In genomic region chr5:114412509-114413171, GRCh38 we compare ENCODE assay signal across 11 cellular contexts. TPM values are rescaled to one million over a fixed set of nuclear protein-coding genes. Genes with fewer than 3 reads are reported as not detected.
A peak's percentile ranks its signal among the peaks of the same experiment; 100 is the strongest.
DNase-seq lines count a peak whose midpoint lies in the region; ATAC-seq and TF ChIP-seq lines count a peak whose summit lies in the region.
"Had no signal": no experiment of that assay in that cellular context is flagged by ENCODE, and none has a peak within 500 bp of the region (broad histone marks: within the 10 kb centered on the region; RNA-seq: fewer than 3 reads in every experiment).

No MANE protein-coding gene starts in this region.

- H3K4me1 Mint-ChIP-seq in natural killer cell treated with Interleukin-12 subunit alpha and Interleukin-12 subunit beta and Interleukin-15 and Interleukin-18, amount 100 ng/mL, for 72 hours (ENCODE audit: low read depth in 2 of 2), result no peaks in the 10 kb centered on the region
- H3K4me1 Mint-ChIP-seq: central memory CD8-positive, alpha-beta T cell had no signal

- H3K9ac ChIP-seq in PC-3 (ENCODE audit: low read length), result peak overlapping the region; percentile 65
- no peak overlapping the region for H3K9ac ChIP-seq in fibroblast of lung (ENCODE audit: insufficient read depth, low read length)

- H4K20me1 ChIP-seq in PC-3 (ENCODE audit: low read length) (no peaks in the 10 kb centered on the region), fibroblast of lung (ENCODE audit: control insufficient read depth, extremely low read depth, insufficient read depth, low read length) (no peaks in the 10 kb centered on the region)

- H3K27me3 ChIP-seq in PC-3 (ENCODE audit: low read length), result no peaks in the 10 kb centered on the region
- no peaks in the 10 kb centered on the region for H3K27me3 ChIP-seq in fibroblast of lung (ENCODE audit: control insufficient read depth, insufficient read depth, low read length)

- no peak overlapping the region for H3K27ac Mint-ChIP-seq in natural killer cell treated with Interleukin-12 subunit alpha and Interleukin-12 subunit beta and Interleukin-15 and Interleukin-18, amount 100 ng/mL, for 72 hours

- no peak overlapping the region for H3K4me3 Mint-ChIP-seq in natural killer cell treated with Interleukin-12 subunit alpha and Interleukin-12 subunit beta and Interleukin-15 and Interleukin-18, amount 100 ng/mL, for 72 hours
- H3K4me3 Mint-ChIP-seq: central memory CD8-positive, alpha-beta T cell had no signal

- H3K4me2 ChIP-seq in PC-3 (ENCODE audit: low read length) (peak overlapping the region; percentile 69), fibroblast of lung (ENCODE audit: extremely low read depth, insufficient read depth, low read length) (peak overlapping the region; percentile 25)

- no peaks in the 10 kb centered on the region for H3K79me2 ChIP-seq in PC-3 (ENCODE audit: low read length)
- H3K79me2 ChIP-seq in fibroblast of lung (ENCODE audit: control insufficient read depth, insufficient read depth, low read length), result no peaks in the 10 kb centered on the region

- no peaks in the 10 kb centered on the region for H3K9me3 Mint-ChIP-seq in natural killer cell treated with Interleukin-12 subunit alpha and Interleukin-12 subunit beta and Interleukin-15 and Interleukin-18, amount 100 ng/mL, for 72 hours
- H3K9me3 Mint-ChIP-seq: central memory CD8-positive, alpha-beta T cell had no signal

- H3K27me3 Mint-ChIP-seq in natural killer cell treated with Interleukin-12 subunit alpha and Interleukin-12 subunit beta and Interleukin-15 and Interleukin-18, amount 100 ng/mL, for 72 hours, result no peaks in the 10 kb centered on the region
- H3K27me3 Mint-ChIP-seq: central memory CD8-positive, alpha-beta T cell had no signal

- TF ChIP-seq CTCF in PC-3 (conservative IDR thresholded peaks at IDR 0.05; ENCODE audit: low read depth, low read length) (no peak), fibroblast of lung (conservative IDR thresholded peaks at IDR 0.05 in 1 of 2, IDR thresholded peaks at IDR 0.05 in 1 of 2; ENCODE audit: low read depth in 1 of 2, low read length in 2 of 2) (no peak)

- peak overlapping the region; percentile 92 for H3K27ac ChIP-seq in PC-3 (ENCODE audit: low read length)
- H3K27ac ChIP-seq in fibroblast of lung (ENCODE audit: insufficient read depth, low read length), result peak overlapping the region; percentile 44

- H3K36me3 Mint-ChIP-seq in natural killer cell treated with Interleukin-12 subunit alpha and Interleukin-12 subunit beta and Interleukin-15 and Interleukin-18, amount 100 ng/mL, for 72 hours, result no peaks in the 10 kb centered on the region

- H2AFZ ChIP-seq in PC-3 (ENCODE audit: low read length) (no peak overlapping the region), fibroblast of lung (ENCODE audit: low read length) (no peak overlapping the region)

- no peaks in the 10 kb centered on the region for H3K9me3 ChIP-seq in PC-3 (ENCODE audit: low read length)
- H3K9me3 ChIP-seq in fibroblast of lung (ENCODE audit: control insufficient read depth, insufficient read depth, low read depth, low read length), result no peaks in the 10 kb centered on the region

- no TSS peak for BruUV-seq in PC-3 (replicated peaks; lab: Mats Ljungman, UMichigan)

- DNase-seq in A172 (ENCODE audit: low spot score) (peak; percentile 76), PC-3 (peak; percentile 94), fibroblast of lung (ENCODE audit: low read depth in 2 of 2) (peak; percentile 83 to 97), NCI-H187 (lab: John Stamatoyannopoulos, UW) (no peak), sciatic nerve (ENCODE audit: low spot score) (no peak)
- no peak for DNase-seq in natural killer cell treated with Interleukin-12 subunit alpha and Interleukin-12 subunit beta and Interleukin-15 and Interleukin-18, amount 100 ng/mL, for 72 hours (ENCODE audit: low spot score)
- DNase-seq in activated CD4-positive, alpha-beta T cell treated with anti-CD3 and anti-CD28 coated beads for 48 hours, result no peak
- DNase-seq: KG1, NCI-H82 had no signal

- H3K4me1 ChIP-seq in PC-3 (ENCODE audit: insufficient read depth, low read length) (peaks cover 25% of the 10 kb centered on the region), fibroblast of lung (ENCODE audit: control insufficient read depth, extremely low read depth, insufficient read depth, low read length) (no peaks in the 10 kb centered on the region)

- CTCF ChIA-PET in PC-3 (lab: Charles Lee), result no interaction called here

- H3K36me3 ChIP-seq in PC-3 (ENCODE audit: low read depth, low read length), result no peaks in the 10 kb centered on the region
- no peaks in the 10 kb centered on the region for H3K36me3 ChIP-seq in fibroblast of lung (ENCODE audit: control insufficient read depth, insufficient read depth, low read length)

- H3K9me2 ChIP-seq in PC-3 (replicated peaks; ENCODE audit: low read length), result no peaks in the 10 kb centered on the region

- H3F3A ChIP-seq in PC-3 (ENCODE audit: low read length, unreplicated experiment), result no peaks in the 10 kb centered on the region

- POLR2A ChIA-PET in PC-3 (lab: Charles Lee; ENCODE audit: unreplicated experiment), result interaction anchor here (0.7 kb wide), 1 partner anchor 711 kb away, joined by 4 read pairs; no protein-coding TSS in a partner anchor

- ATAC-seq in HG02610 (IDR thresholded peaks at IDR 0.05; ENCODE audit: unreplicated experiment) (peak; percentile 56), PC-3 (peak; percentile 80), sciatic nerve (no peak)
- ATAC-seq in natural killer cell treated with Interleukin-12 subunit alpha and Interleukin-12 subunit beta and Interleukin-15 and Interleukin-18, amount 100 ng/mL, for 72 hours, result no peak

- H3K4me3 ChIP-seq in PC-3 (ENCODE audit: low read length) (no peak overlapping the region), fibroblast of lung (replicated peaks in 1 of 4; ENCODE audit: control extremely low read depth in 1 of 4, insufficient read depth in 1 of 4, low read depth in 3 of 4, low read length in 4 of 4) (no peak overlapping the region)

- intact Hi-C loops in PC-3 (cut with micrococcal nuclease), result no loop called here
- intact Hi-C loops in sciatic nerve (cut with DNase I), result no loop called here

RNA-seq across cellular contexts. Expression of gene KCNN2, which starts 50.8 kb away (rescaled TPM):
- not detected in 2 replicates for total RNA-seq in A172 (2014; rRNA removed; shearing (Covaris generic))
- total RNA-seq in PC-3 (2014; rRNA removed), result 0.07 TPM in 1 of 2 replicates, not detected in the other
- total RNA-seq in fibroblast of lung, result 0.50 TPM in 1 of 2 replicates, not detected in the other
- polyA plus RNA-seq in fibroblast of lung, result 0.08 and 1.2 TPM in 2 replicates
- polyA plus RNA-seq in fibroblast of lung (2012), result 0.20 and 1.0 TPM in 2 replicates
- polyA minus RNA-seq in fibroblast of lung (ENCODE audit: low replicate concordance), result not detected in 2 replicates
- not detected for total RNA-seq in natural killer cell treated with Interleukin-12 subunit alpha and Interleukin-12 subunit beta and Interleukin-15 and Interleukin-18, amount 100 ng/mL, for 72 hours
- total RNA-seq in sciatic nerve, result 0.71 TPM

Comparison
In these comparisons a context has a peak if more than half of its experiments do, and no peak if none do; other contexts are left out.
1. DNase-seq: peak in A172 (single experiment), PC-3 (single experiment) and fibroblast of lung (2 of 2); none in NCI-H187 (0 of 2), natural killer cell treated with Interleukin-12 subunit alpha and Interleukin-12 subunit beta and Interleukin-15 and Interleukin-18, amount 100 ng/mL, for 72 hours (single experiment), activated CD4-positive, alpha-beta T cell treated with anti-CD3 and anti-CD28 coated beads for 48 hours (single experiment) and sciatic nerve (single experiment).
2. ATAC-seq: peak in HG02610 (single experiment) and PC-3 (single experiment); none in natural killer cell treated with Interleukin-12 subunit alpha and Interleukin-12 subunit beta and Interleukin-15 and Interleukin-18, amount 100 ng/mL, for 72 hours (0 of 2) and sciatic nerve (single experiment).